ENCODE assay signal across 3 cellular contexts in genomic region chrX:584572-584971, GRCh38.
TF ChIP-seq lines count a peak whose summit lies in the region.

No MANE protein-coding gene starts in this region.

TF ChIP-seq in GM23338, 12 proteins besides CTCF, POLR2A, EP300 and RAD21 (continued from another document):
- TF ChIP-seq ZNF462 (CRISPR knock-in tag; IDR thresholded peaks at IDR 0.05): no peak
- no peak for TF ChIP-seq ZNF114 (CRISPR knock-in tag; IDR thresholded peaks at IDR 0.05)
- TF ChIP-seq POLR2AphosphoS5 (IDR thresholded peaks at IDR 0.05; ENCODE audit: low read depth): no peak
- TF ChIP-seq STAT1 (IDR thresholded peaks at IDR 0.05; ENCODE audit: unreplicated experiment): no peak

TF ChIP-seq in HEK293, 187 proteins besides CTCF, POLR2A, EP300 and RAD21 (continued from another document):
- TF ChIP-seq KLF9 (tag by site-specific recombination; IDR thresholded peaks at IDR 0.05; ENCODE audit: low read depth) (no peak), ZNF830 (tag by site-specific recombination; IDR thresholded peaks at IDR 0.05; ENCODE audit: low read depth) (no peak), PRDM1 (tag by site-specific recombination; IDR thresholded peaks at IDR 0.05) (peak; percentile 40; the same call in 1 of the 2 replicates), ZNF366 (tag by site-specific recombination; conservative IDR thresholded peaks at IDR 0.05) (0 out of 2 replicates have a peak, but pooled peaks have one; percentile 53), SALL2 (tag by site-specific recombination; IDR thresholded peaks at IDR 0.05; ENCODE audit: borderline replicate concordance) (no peak), ZNF610 (tag by site-specific recombination; IDR thresholded peaks at IDR 0.05; ENCODE audit: borderline replicate concordance) (no peak), EGR2 (tag by site-specific recombination; IDR thresholded peaks at IDR 0.05; ENCODE audit: low read depth) (no peak), ZNF660 (tag by site-specific recombination; IDR thresholded peaks at IDR 0.05) (no peak), ZNF664 (tag by site-specific recombination; IDR thresholded peaks at IDR 0.05) (no peak), ZIC2 (tag by site-specific recombination; IDR thresholded peaks at IDR 0.05) (no peak), ZBTB48 (tag by site-specific recombination; IDR thresholded peaks at IDR 0.05) (no peak), ZBTB49 (tag by site-specific recombination; IDR thresholded peaks at IDR 0.05; ENCODE audit: low read depth) (no peak), ZFHX2 (tag by site-specific recombination; conservative IDR thresholded peaks at IDR 0.05) (no peak), ZNF169 (tag by site-specific recombination; IDR thresholded peaks at IDR 0.05) (no peak), TCF7L2 (IDR thresholded peaks at IDR 0.05; ENCODE audit: borderline replicate concordance, low read depth, low read length) (no peak), ZNF513 (tag by site-specific recombination; IDR thresholded peaks at IDR 0.05) (peak; percentile 74), SP3 (tag by site-specific recombination; IDR thresholded peaks at IDR 0.05) (0 out of 2 replicates have a peak, but pooled peaks have one; percentile 19), ZNF791 (tag by site-specific recombination; IDR thresholded peaks at IDR 0.05) (no peak), ZNF274 (IDR thresholded peaks at IDR 0.05; ENCODE audit: low read length) (no peak), ZNF274 (tag by site-specific recombination; IDR thresholded peaks at IDR 0.05; ENCODE audit: borderline replicate concordance) (no peak)
- TF ChIP-seq, protein P1, sequence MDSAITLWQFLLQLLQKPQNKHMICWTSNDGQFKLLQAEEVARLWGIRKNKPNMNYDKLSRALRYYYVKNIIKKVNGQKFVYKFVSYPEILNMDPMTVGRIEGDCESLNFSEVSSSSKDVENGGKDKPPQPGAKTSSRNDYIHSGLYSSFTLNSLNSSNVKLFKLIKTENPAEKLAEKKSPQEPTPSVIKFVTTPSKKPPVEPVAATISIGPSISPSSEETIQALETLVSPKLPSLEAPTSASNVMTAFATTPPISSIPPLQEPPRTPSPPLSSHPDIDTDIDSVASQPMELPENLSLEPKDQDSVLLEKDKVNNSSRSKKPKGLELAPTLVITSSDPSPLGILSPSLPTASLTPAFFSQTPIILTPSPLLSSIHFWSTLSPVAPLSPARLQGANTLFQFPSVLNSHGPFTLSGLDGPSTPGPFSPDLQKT (IDR thresholded peaks at IDR 0.05; ENCODE audit: borderline replicate concordance, low read depth, low read length): no peak
- TF ChIP-seq, protein P2, sequence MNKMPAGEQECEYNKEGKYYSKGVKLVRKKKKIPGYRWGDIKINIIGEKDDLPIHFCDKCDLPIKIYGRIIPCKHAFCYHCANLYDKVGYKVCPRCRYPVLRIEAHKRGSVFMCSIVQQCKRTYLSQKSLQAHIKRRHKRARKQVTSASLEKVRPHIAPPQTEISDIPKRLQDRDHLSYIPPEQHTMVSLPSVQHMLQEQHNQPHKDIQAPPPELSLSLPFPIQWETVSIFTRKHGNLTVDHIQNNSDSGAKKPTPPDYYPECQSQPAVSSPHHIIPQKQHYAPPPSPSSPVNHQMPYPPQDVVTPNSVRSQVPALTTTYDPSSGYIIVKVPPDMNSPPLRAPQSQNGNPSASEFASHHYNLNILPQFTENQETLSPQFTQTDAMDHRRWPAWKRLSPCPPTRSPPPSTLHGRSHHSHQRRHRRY (tag by site-specific recombination; IDR thresholded peaks at IDR 0.05): no peak
- TF ChIP-seq, protein P3, sequence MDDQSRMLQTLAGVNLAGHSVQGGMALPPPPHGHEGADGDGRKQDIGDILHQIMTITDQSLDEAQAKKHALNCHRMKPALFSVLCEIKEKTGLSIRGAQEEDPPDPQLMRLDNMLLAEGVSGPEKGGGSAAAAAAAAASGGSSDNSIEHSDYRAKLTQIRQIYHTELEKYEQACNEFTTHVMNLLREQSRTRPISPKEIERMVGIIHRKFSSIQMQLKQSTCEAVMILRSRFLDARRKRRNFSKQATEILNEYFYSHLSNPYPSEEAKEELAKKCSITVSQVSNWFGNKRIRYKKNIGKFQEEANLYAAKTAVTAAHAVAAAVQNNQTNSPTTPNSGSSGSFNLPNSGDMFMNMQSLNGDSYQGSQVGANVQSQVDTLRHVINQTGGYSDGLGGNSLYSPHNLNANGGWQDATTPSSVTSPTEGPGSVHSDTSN (CRISPR knock-in tag; IDR thresholded peaks at IDR 0.05): no peak

TF ChIP-seq in K562, 482 proteins besides CTCF, POLR2A, EP300 and RAD21 (continued from another document):
- no peak for TF ChIP-seq GATAD2B (IDR thresholded peaks at IDR 0.05; ENCODE audit: borderline replicate concordance)
